In genomic region chr16:3088450-3088849, GRCh38 we compare ENCODE assay signal across 19 cellular contexts. TPM values are rescaled to one million over a fixed set of nuclear protein-coding genes. Genes with fewer than 3 reads are reported as not detected.
DNase-seq lines count a peak whose midpoint lies in the region; ATAC-seq and TF ChIP-seq lines count a peak whose summit lies in the region.
"Had no signal": no experiment of that assay in that cellular context is flagged by ENCODE, and none has a peak within 500 bp of the region (broad histone marks: within the 10 kb centered on the region; RNA-seq: fewer than 3 reads in every experiment).

No MANE protein-coding gene starts in this region.

- H3K36me3 ChIP-seq in heart right ventricle (no peaks in the 10 kb centered on the region), lung (ENCODE audit: control insufficient read depth in 2 of 2, insufficient read depth in 2 of 2, low read length in 2 of 2) (no peaks in the 10 kb centered on the region), thyroid gland (no peaks in the 10 kb centered on the region)
- H3K36me3 ChIP-seq: SJSA1 had no signal

- no peaks in the 10 kb centered on the region for H3K27me3 Mint-ChIP-seq in T-cell
- H3K27me3 Mint-ChIP-seq: activated naive CD8-positive, alpha-beta T cell had no signal

- H3K4me1 Mint-ChIP-seq in T-cell: peaks cover 40 to 57% (median 54%) of the 10 kb centered on the region in 3 donors

- DNase-seq in heart right ventricle (no peak), left ventricle myocardium superior (no peak), T-cell (no peak), lung (ENCODE audit: low spot score) (peak; percentile 75), thyroid gland (peak; percentile 60 to 79), GM13976 (ENCODE audit: low spot score) (no peak), ACHN (no peak)
- DNase-seq: activated CD4-positive, alpha-beta T cell treated with anti-CD3 and anti-CD28 coated beads for 1 hour; activated T-cell treated with anti-CD3 and anti-CD28 coated beads for 4 hours; foreskin keratinocyte; stimulated activated CD4-positive, alpha-beta T cell treated with anti-CD3 and anti-CD28 coated beads, Interleukin-4, amount 100 ng/mL, for 4 hours; substantia nigra; T1000 had no signal

- POLR2A ChIA-PET in T-cell (lab: Charles Lee): no interaction called here

- H3K4me3 ChIP-seq in heart right ventricle: no peak overlapping the region
- H3K4me3 ChIP-seq in lung: no peak overlapping the region
- H3K4me3 ChIP-seq in thyroid gland (replicated peaks in 1 of 3): no peak overlapping the region
- H3K4me3 ChIP-seq: coronary artery, SJSA1, skin epidermis had no signal

- ATAC-seq in heart right ventricle (no peak), left ventricle myocardium superior (no peak), T-cell (replicated peaks in 1 of 4) (no peak), lung (ENCODE audit: insufficient read depth, low FRiP score) (no peak), HG02588 (IDR thresholded peaks at IDR 0.05; ENCODE audit: unreplicated experiment) (no peak)
- ATAC-seq: foreskin keratinocyte had no signal

- no peak for TF ChIP-seq POLR2A in thyroid gland (IDR thresholded peaks at IDR 0.05)

- H3K27ac ChIP-seq in heart right ventricle (peak overlapping the region in 7 of 10 donors; percentile 86 to 96 (median 91)), lung (ENCODE audit: low read depth in 1 of 2, low read length in 1 of 2) (peak overlapping the region in 1 of 2 donors; percentile 60), thyroid gland (no peak overlapping the region)
- H3K27ac ChIP-seq: coronary artery, foreskin keratinocyte, SJSA1 had no signal

- intact Hi-C loops in heart right ventricle (cut with DNase I): no loop called here
- intact Hi-C loops in left ventricle myocardium superior (cut with micrococcal nuclease): no loop called here
- intact Hi-C loops in thyroid gland (cut with DNase I): no loop called here

- H3K4me1 ChIP-seq in heart right ventricle (peaks cover 0 to 42% (median 38%) of the 10 kb centered on the region in 9 donors), lung (ENCODE audit: control insufficient read depth in 2 of 2, insufficient read depth in 2 of 2, low read length in 2 of 2) (peaks cover 0 to 17% of the 10 kb centered on the region in 2 donors), thyroid gland (peaks cover 7 to 17% of the 10 kb centered on the region in 2 donors)
- H3K4me1 ChIP-seq: foreskin keratinocyte, SJSA1 had no signal

- H3K4me3 Mint-ChIP-seq in T-cell: peak overlapping the region in 1 of 3 donors; percentile 67
- H3K4me3 Mint-ChIP-seq: activated naive CD8-positive, alpha-beta T cell had no signal

- peaks cover 0 to 10% (median 4%) of the 10 kb centered on the region in 7 donors for H3K27me3 ChIP-seq in heart right ventricle
- H3K27me3 ChIP-seq in lung (ENCODE audit: control insufficient read depth, insufficient read depth): no peaks in the 10 kb centered on the region
- H3K27me3 ChIP-seq in thyroid gland: no peaks in the 10 kb centered on the region

- H3K27ac Mint-ChIP-seq in T-cell: peak overlapping the region; percentile 85 to 86
- H3K27ac Mint-ChIP-seq: activated naive CD8-positive, alpha-beta T cell had no signal

- in situ Hi-C loops in GM13976 (cut with MboI; ENCODE audit: low sequenced_read_pairs, unreplicated experiment): no loop called here
- in situ Hi-C loops in ACHN (cut with HindIII; ENCODE audit: low pct_ligation_motif_present, low pct_unique_long_range_greater_than_20kb, low sequenced_read_pairs): no loop called here

- no peaks in the 10 kb centered on the region for H3K9me3 Mint-ChIP-seq in T-cell

- 55 to 61% methylated on average over 7 of the region's 7 CpGs for WGBS in heart right ventricle, 2 donors
- WGBS in lung, 2 donors: 59 to 81% methylated on average over 7 of the region's 7 CpGs
- WGBS in thyroid gland, 2 donors: 29 to 43% methylated on average over 7 of the region's 7 CpGs

- CTCF ChIA-PET in T-cell (lab: Charles Lee): interaction anchor here in 1 of 2 donors (0.8 kb wide), 1 partner anchor 10 kb away, joined by 3 read pairs; no protein-coding TSS in a partner anchor

- H3K36me3 Mint-ChIP-seq in T-cell: no peaks in the 10 kb centered on the region
- H3K36me3 Mint-ChIP-seq: activated naive CD8-positive, alpha-beta T cell; brain had no signal

- TF ChIP-seq CTCF in heart right ventricle (IDR thresholded peaks at IDR 0.05) (no peak), lung (IDR thresholded peaks at IDR 0.05; ENCODE audit: control extremely low read depth, extremely low read depth) (no peak), thyroid gland (IDR thresholded peaks at IDR 0.05) (no peak), GM13976 (IDR thresholded peaks at IDR 0.05; ENCODE audit: borderline replicate concordance, control extremely low read depth, extremely low read depth, insufficient read depth, missing control alignments) (no peak)

- H3K9me3 ChIP-seq in heart right ventricle (no peaks in the 10 kb centered on the region), lung (ENCODE audit: control insufficient read depth in 2 of 2, insufficient read depth in 1 of 2, low read length in 1 of 2) (no peaks in the 10 kb centered on the region), thyroid gland (no peaks in the 10 kb centered on the region)
- H3K9me3 ChIP-seq: SJSA1 had no signal

RNA-seq across cellular contexts. Expression of gene ZSCAN10, which starts 10.6 kb away (rescaled TPM):
- total RNA-seq in heart right ventricle (not detected), left ventricle myocardium superior (not detected), T-cell (under 1 TPM in 4 of 5 donors, not detected in 1; 0.19 to 0.64 (median 0.39) TPM), lung (under 1 TPM in 1 of 2 donors, not detected in 1; 0.21 TPM), thyroid gland (not detected)
- polyA plus RNA-seq in heart right ventricle (under 1 TPM; 0.01 to 0.07 TPM), lung (under 1 TPM in 1 of 2 donors, not detected in 1; 0.02 TPM)
- total RNA-seq: foreskin keratinocyte, SJSA1 had no signal
- polyA plus RNA-seq: foreskin keratinocyte had no signal

RNA-seq across cellular contexts. Expression of gene IL32, which starts 23.0 kb away (rescaled TPM):
- total RNA-seq in heart right ventricle (100 to 1,000 TPM in 1 of 10 donors, 10 to 100 TPM in 9; 23.4 to 204 (median 45.4) TPM), left ventricle myocardium superior (46.0 TPM), T-cell (1,000 to 10,000 TPM in 2 of 5 donors, 100 to 1,000 TPM in 3; 736 to 1,200 (median 999) TPM), lung (100 to 1,000 TPM in 1 of 2 donors, 10 to 100 TPM in 1; 83.7 to 153 TPM), thyroid gland (10 to 100 TPM; 24.0 to 53.6 (median 28.9) TPM)
- polyA plus RNA-seq in heart right ventricle (100 to 1,000 TPM in 1 of 2 donors, 10 to 100 TPM in 1; 80.6 to 116 TPM), lung (100 to 1,000 TPM; 247 to 275 TPM)

RNA-seq across cellular contexts. Expression of gene ZNF205, which starts 23.9 kb away (rescaled TPM):
- total RNA-seq in heart right ventricle (1 to 10 TPM; 5.8 to 9.0 (median 7.6) TPM), left ventricle myocardium superior (8.8 TPM), T-cell (under 1 TPM in 1 of 5 donors, not detected in 4; 0.38 TPM), lung (10 to 100 TPM in 1 of 2 donors, 1 to 10 TPM in 1; 9.8 to 12.7 TPM), thyroid gland (10 to 100 TPM; 18.5 to 28.9 (median 19.6) TPM)
- polyA plus RNA-seq in heart right ventricle (10 to 100 TPM; 13.8 to 26.9 TPM), lung (10 to 100 TPM; 10.2 to 33.0 TPM)

RNA-seq across cellular contexts. Expression of gene MMP25, which starts 42.1 kb away (rescaled TPM):
- total RNA-seq in heart right ventricle: 1 to 10 TPM in 5 of 10 donors, under 1 TPM in 5; 0.26 to 3.9 (median 1.2) TPM
- under 1 TPM; 0.30 to 0.95 TPM for polyA plus RNA-seq in heart right ventricle
- 2.8 TPM for total RNA-seq in left ventricle myocardium superior
- 1 to 10 TPM; 1.6 to 9.6 (median 4.1) TPM for total RNA-seq in T-cell
- 10 to 100 TPM in 1 of 2 donors, 1 to 10 TPM in 1; 4.2 to 34.9 TPM for total RNA-seq in lung
- 10 to 100 TPM in 1 of 2 donors, 1 to 10 TPM in 1; 6.2 to 94.4 TPM for polyA plus RNA-seq in lung
- 1 to 10 TPM in 1 of 4 donors, under 1 TPM in 3; 0.49 to 1.6 (median 0.70) TPM for total RNA-seq in thyroid gland

RNA-seq across cellular contexts. Expression of gene ZNF213, which starts 46.4 kb away (rescaled TPM):
- total RNA-seq in heart right ventricle (1 to 10 TPM; 5.9 to 9.2 (median 7.7) TPM), left ventricle myocardium superior (7.1 TPM), T-cell (10 to 100 TPM in 3 of 5 donors, 1 to 10 TPM in 2; 3.1 to 16.9 (median 12.8) TPM), lung (10 to 100 TPM; 12.8 to 13.1 TPM), thyroid gland (10 to 100 TPM in 1 of 4 donors, 1 to 10 TPM in 3; 5.2 to 10.2 (median 8.7) TPM)
- polyA plus RNA-seq in heart right ventricle (10 to 100 TPM in 1 of 2 donors, 1 to 10 TPM in 1; 6.9 to 10.1 TPM), lung (10 to 100 TPM in 1 of 2 donors, 1 to 10 TPM in 1; 7.8 to 10.3 TPM)

Comparison
In these comparisons a context has a peak if more than half of its experiments do, and no peak if none do; other contexts are left out.
1. DNase-seq: peak in lung (single experiment) and thyroid gland (2 of 2); none in heart right ventricle (0 of 2), left ventricle myocardium superior (single experiment), T-cell (0 of 34), GM13976 (single experiment) and ACHN (single experiment).
2. H3K27ac ChIP-seq: peak in heart right ventricle (7 of 10); none in thyroid gland (0 of 3).